In the genomic region with DNA sequence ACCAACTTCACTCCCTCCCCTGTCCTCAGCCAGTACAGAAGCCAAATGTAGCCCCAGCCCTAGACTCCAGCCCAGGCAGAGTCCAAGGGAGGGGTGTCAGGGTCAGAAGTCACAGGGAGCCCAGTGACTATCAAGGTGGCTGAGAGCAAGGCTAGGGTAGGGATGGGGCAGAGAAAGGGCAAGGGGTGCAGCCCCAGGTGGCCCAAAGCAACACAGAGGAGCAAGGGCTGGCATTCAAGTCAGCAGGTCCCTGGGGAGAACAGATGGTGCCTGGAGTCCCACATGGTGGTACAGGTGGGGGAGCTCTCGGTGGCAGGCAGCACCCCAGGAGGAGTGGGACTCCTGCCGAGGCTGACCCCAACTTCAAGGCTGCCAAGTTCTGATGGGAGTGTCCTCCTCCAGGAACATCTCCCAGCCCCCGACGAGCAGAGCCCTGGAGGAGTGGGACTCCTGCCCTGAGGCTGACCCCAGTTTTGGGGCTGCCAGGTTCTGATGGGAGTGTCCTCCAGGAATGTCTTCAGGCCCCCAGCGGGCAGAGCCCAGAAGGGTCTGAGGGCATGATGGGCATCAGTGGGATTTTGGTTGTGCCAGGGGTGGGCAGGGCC, we compare ENCODE assay signal across 1 cellular context.
A peak's percentile ranks its signal among the peaks of the same experiment; 100 is the strongest.
TF ChIP-seq lines count a peak whose summit lies in the region.

No MANE protein-coding gene starts in this region.

TF ChIP-seq in HEK293, 187 proteins besides CTCF, POLR2A, EP300 and RAD21 (continued from another document):
- TF ChIP-seq ZNF140 (tag by site-specific recombination; IDR thresholded peaks at IDR 0.05), result no peak
- TF ChIP-seq GLIS2 (tag by site-specific recombination; IDR thresholded peaks at IDR 0.05), result peak; percentile 53
- TF ChIP-seq ZNF404 (tag by site-specific recombination; IDR thresholded peaks at IDR 0.05), result no peak
- TF ChIP-seq KLF8 (tag by site-specific recombination; IDR thresholded peaks at IDR 0.05), result no peak
- 0 out of 2 replicates have a peak, but pooled peaks have one; percentile 20 for TF ChIP-seq ZBTB7A (tag by site-specific recombination; IDR thresholded peaks at IDR 0.05; ENCODE audit: low read depth)
- 0 out of 2 replicates have a peak, but pooled peaks have one; percentile 10 for TF ChIP-seq IKZF3 (tag by site-specific recombination; IDR thresholded peaks at IDR 0.05)
- TF ChIP-seq, protein P1, sequence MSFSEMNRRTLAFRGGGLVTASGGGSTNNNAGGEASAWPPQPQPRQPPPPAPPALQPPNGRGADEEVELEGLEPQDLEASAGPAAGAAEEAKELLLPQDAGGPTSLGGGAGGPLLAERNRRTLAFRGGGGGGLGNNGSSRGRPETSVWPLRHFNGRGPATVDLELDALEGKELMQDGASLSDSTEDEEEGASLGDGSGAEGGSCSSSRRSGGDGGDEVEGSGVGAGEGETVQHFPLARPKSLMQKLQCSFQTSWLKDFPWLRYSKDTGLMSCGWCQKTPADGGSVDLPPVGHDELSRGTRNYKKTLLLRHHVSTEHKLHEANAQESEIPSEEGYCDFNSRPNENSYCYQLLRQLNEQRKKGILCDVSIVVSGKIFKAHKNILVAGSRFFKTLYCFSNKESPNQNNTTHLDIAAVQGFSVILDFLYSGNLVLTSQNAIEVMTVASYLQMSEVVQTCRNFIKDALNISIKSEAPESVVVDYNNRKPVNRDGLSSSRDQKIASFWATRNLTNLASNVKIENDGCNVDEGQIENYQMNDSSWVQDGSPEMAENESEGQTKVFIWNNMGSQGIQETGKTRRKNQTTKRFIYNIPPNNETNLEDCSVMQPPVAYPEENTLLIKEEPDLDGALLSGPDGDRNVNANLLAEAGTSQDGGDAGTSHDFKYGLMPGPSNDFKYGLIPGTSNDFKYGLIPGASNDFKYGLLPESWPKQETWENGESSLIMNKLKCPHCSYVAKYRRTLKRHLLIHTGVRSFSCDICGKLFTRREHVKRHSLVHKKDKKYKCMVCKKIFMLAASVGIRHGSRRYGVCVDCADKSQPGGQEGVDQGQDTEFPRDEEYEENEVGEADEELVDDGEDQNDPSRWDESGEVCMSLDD (tag by site-specific recombination; IDR thresholded peaks at IDR 0.05), result peak; percentile 13; the same call in 1 of the 2 replicates
- TF ChIP-seq KLF7 (tag by site-specific recombination; IDR thresholded peaks at IDR 0.05; ENCODE audit: borderline replicate concordance), result no peak
